8 cellular contexts compared by ENCODE assay signal in genomic region chr4:1201851-1202525, GRCh38. TPM values are rescaled to one million over a fixed set of nuclear protein-coding genes. Genes with fewer than 3 reads are reported as not detected.
A peak's percentile ranks its signal among the peaks of the same experiment; 100 is the strongest.
DNase-seq lines count a peak whose midpoint lies in the region; ATAC-seq and TF ChIP-seq lines count a peak whose summit lies in the region.

No MANE protein-coding gene starts in this region.

- DNase-seq in activated naive CD4-positive, alpha-beta T cell treated with anti-CD3 and anti-CD28 coated beads for 36 hours: peak; percentile 85
- peak; percentile 66 for DNase-seq in stimulated activated CD8-positive, alpha-beta memory T cell treated with anti-CD3 and anti-CD28 coated beads, Interleukin-15, amount 100 ng/mL, for 1 hour (ENCODE audit: low read depth)
- DNase-seq in NCI-H82 treated with DMSO at 0.1 percent for 48 hours (lab: John Stamatoyannopoulos, UW; ENCODE audit: unreplicated experiment) (no peak), NCI-H1092 (lab: John Stamatoyannopoulos, UW) (no peak), globus pallidus (ENCODE audit: low spot score) (no peak)

- no peaks in the 10 kb centered on the region for H3K36me3 Mint-ChIP-seq in activated naive CD4-positive, alpha-beta T cell treated with anti-CD3 and anti-CD28 coated beads for 36 hours (ENCODE audit: low read depth)

- H3K4me1 ChIP-seq in OCI-LY3 (ENCODE audit: low read length) (peaks cover 15% of the 10 kb centered on the region), liver (ENCODE audit: control insufficient read depth in 4 of 4, insufficient read depth in 4 of 4, low read length in 3 of 4) (peaks cover 2 to 32% (median 16%) of the 10 kb centered on the region in 4 donors)

- CTCF ChIA-PET in activated naive CD4-positive, alpha-beta T cell treated with anti-CD3 and anti-CD28 coated beads for 36 hours (lab: Charles Lee): interaction anchor here (0.5 to 0.7 kb wide), 2 partner anchors 71 to 506 kb away, joined by 3 read pairs; no protein-coding TSS in a partner anchor

- peak overlapping the region; percentile 95 for H3K27ac Mint-ChIP-seq in activated naive CD4-positive, alpha-beta T cell treated with anti-CD3 and anti-CD28 coated beads for 36 hours

- H3K27ac ChIP-seq in OCI-LY3 (ENCODE audit: low read length) (no peak overlapping the region), liver (ENCODE audit: low read depth in 1 of 2, low read length in 2 of 2) (peak overlapping the region; percentile 20 to 42)

- H3K79me2 ChIP-seq in OCI-LY3 (ENCODE audit: low read length): no peaks in the 10 kb centered on the region

- H4K20me1 ChIP-seq in OCI-LY3 (ENCODE audit: insufficient read depth, low read length): no peaks in the 10 kb centered on the region

- TF ChIP-seq CTCF in OCI-LY3 (IDR thresholded peaks at IDR 0.05; ENCODE audit: low read depth, low read length) (no peak), liver (IDR thresholded peaks at IDR 0.05; ENCODE audit: low read depth, low read length, missing input control) (no peak)

- H3K9me3 ChIP-seq in OCI-LY3 (ENCODE audit: insufficient read depth, low read length) (no peaks in the 10 kb centered on the region), liver (ENCODE audit: control insufficient read depth in 4 of 4, low read length in 3 of 4) (no peaks in the 10 kb centered on the region)

- peaks cover 19% of the 10 kb centered on the region for H3K4me1 Mint-ChIP-seq in activated naive CD4-positive, alpha-beta T cell treated with anti-CD3 and anti-CD28 coated beads for 36 hours (ENCODE audit: low read depth)

- H3K36me3 ChIP-seq in OCI-LY3 (replicated peaks; ENCODE audit: low read depth, low read length) (no peaks in the 10 kb centered on the region), liver (ENCODE audit: control insufficient read depth in 4 of 4, insufficient read depth in 3 of 4, low read depth in 1 of 4, low read length in 3 of 4) (peaks cover 0 to 2% (median under 1%) of the 10 kb centered on the region in 4 donors)

- no peak overlapping the region for H2AFZ ChIP-seq in OCI-LY3 (ENCODE audit: low read depth, low read length)

- H3K27me3 Mint-ChIP-seq in activated naive CD4-positive, alpha-beta T cell treated with anti-CD3 and anti-CD28 coated beads for 36 hours (ENCODE audit: low read depth): no peaks in the 10 kb centered on the region

- H3K4me3 ChIP-seq in OCI-LY3 (ENCODE audit: low read length) (no peak overlapping the region), liver (ENCODE audit: low read depth in 1 of 3, low read length in 3 of 3) (no peak overlapping the region)

- no peak overlapping the region for H3K9ac ChIP-seq in OCI-LY3 (ENCODE audit: low read length)
- no peak overlapping the region for H3K9ac ChIP-seq in liver (ENCODE audit: low read depth in 1 of 2, low read length in 2 of 2)

- no peak for TF ChIP-seq RAD21 in liver (IDR thresholded peaks at IDR 0.05)

- peak overlapping the region; percentile 81 for H3K4me2 ChIP-seq in OCI-LY3 (ENCODE audit: low read length)

- WGBS in liver: 73% methylated on average over 26 of the region's 26 CpGs

- peak; percentile 20 for ATAC-seq in GM21515 (IDR thresholded peaks at IDR 0.05; ENCODE audit: unreplicated experiment)

- intact Hi-C loops in activated naive CD4-positive, alpha-beta T cell treated with anti-CD3 and anti-CD28 coated beads for 36 hours (cut with micrococcal nuclease): loop anchor here (1.0 to 5.0 kb wide), 4 partner anchors 15 to 670 kb away; partner anchors contain the start of gene NSD2

- H3K9me3 Mint-ChIP-seq in activated naive CD4-positive, alpha-beta T cell treated with anti-CD3 and anti-CD28 coated beads for 36 hours: no peaks in the 10 kb centered on the region

- H3K27me3 ChIP-seq in OCI-LY3 (ENCODE audit: low read depth, low read length): no peaks in the 10 kb centered on the region
- H3K27me3 ChIP-seq in liver (ENCODE audit: control insufficient read depth in 4 of 4, insufficient read depth in 4 of 4, low read length in 3 of 4): no peaks in the 10 kb centered on the region

- peak overlapping the region; percentile 60 for H3K4me3 Mint-ChIP-seq in activated naive CD4-positive, alpha-beta T cell treated with anti-CD3 and anti-CD28 coated beads for 36 hours

TF ChIP-seq in liver, 16 proteins besides CTCF, POLR2A, EP300 and RAD21:
- TF ChIP-seq NR2F2 (IDR thresholded peaks at IDR 0.05) (peak; percentile 61), FOXA2 (IDR thresholded peaks at IDR 0.05) (no peak), HNF4G (IDR thresholded peaks at IDR 0.05) (no peak), SP1 (IDR thresholded peaks at IDR 0.05) (peak; percentile 57), REST (IDR thresholded peaks at IDR 0.05) (no peak), YY1 (IDR thresholded peaks at IDR 0.05) (no peak), EGR1 (IDR thresholded peaks at IDR 0.05; ENCODE audit: low read depth in 2 of 2) (no peak), RXRA (IDR thresholded peaks at IDR 0.05) (no peak), ATF3 (IDR thresholded peaks at IDR 0.05) (no peak), ZBTB33 (IDR thresholded peaks at IDR 0.05) (no peak), FOXA1 (IDR thresholded peaks at IDR 0.05) (no peak), MAX (IDR thresholded peaks at IDR 0.05) (no peak), JUND (IDR thresholded peaks at IDR 0.05) (no peak), TAF1 (conservative IDR thresholded peaks at IDR 0.05) (no peak), GABPA (IDR thresholded peaks at IDR 0.05 in 1 of 2, conservative IDR thresholded peaks at IDR 0.05 in 1 of 2) (no peak)
TF ChIP-seq in liver: peak in this region for 2.

RNA-seq across cellular contexts. Expression of gene SPON2, which starts 29.6 kb away (rescaled TPM):
- 1 to 10 TPM; 4.8 to 5.5 TPM for total RNA-seq in activated naive CD4-positive, alpha-beta T cell treated with anti-CD3 and anti-CD28 coated beads for 36 hours
- 10 to 100 TPM; 35.7 to 80.3 TPM for total RNA-seq in liver
- polyA plus RNA-seq in liver: 10 to 100 TPM; 64.5 to 80.2 TPM

RNA-seq across cellular contexts. Expression of gene CTBP1, which starts 46.9 kb away (rescaled TPM):
- 100 to 1,000 TPM; 136 to 140 TPM for total RNA-seq in activated naive CD4-positive, alpha-beta T cell treated with anti-CD3 and anti-CD28 coated beads for 36 hours
- total RNA-seq in liver: 100 to 1,000 TPM in 1 of 2 donors, 10 to 100 TPM in 1; 88.7 to 156 TPM
- 10 to 100 TPM; 27.5 to 70.4 TPM for polyA plus RNA-seq in liver

Comparison
In these comparisons a context has a peak if more than half of its experiments do, and no peak if none do; other contexts are left out.
1. DNase-seq: peak in activated naive CD4-positive, alpha-beta T cell treated with anti-CD3 and anti-CD28 coated beads for 36 hours (single experiment) and stimulated activated CD8-positive, alpha-beta memory T cell treated with anti-CD3 and anti-CD28 coated beads, Interleukin-15, amount 100 ng/mL, for 1 hour (single experiment); none in NCI-H82 treated with DMSO at 0.1 percent for 48 hours (single experiment), NCI-H1092 (single experiment) and globus pallidus (single experiment).
2. RNA of gene SPON2, which starts 29.6 kb away (total RNA-seq): 35.7 to 80.3 TPM in liver; 4.8 to 5.5 TPM in activated naive CD4-positive, alpha-beta T cell treated with anti-CD3 and anti-CD28 coated beads for 36 hours; every median in the first group is over 4 times any median in the second.